8 cellular contexts compared by ENCODE assay signal in the genomic region with DNA sequence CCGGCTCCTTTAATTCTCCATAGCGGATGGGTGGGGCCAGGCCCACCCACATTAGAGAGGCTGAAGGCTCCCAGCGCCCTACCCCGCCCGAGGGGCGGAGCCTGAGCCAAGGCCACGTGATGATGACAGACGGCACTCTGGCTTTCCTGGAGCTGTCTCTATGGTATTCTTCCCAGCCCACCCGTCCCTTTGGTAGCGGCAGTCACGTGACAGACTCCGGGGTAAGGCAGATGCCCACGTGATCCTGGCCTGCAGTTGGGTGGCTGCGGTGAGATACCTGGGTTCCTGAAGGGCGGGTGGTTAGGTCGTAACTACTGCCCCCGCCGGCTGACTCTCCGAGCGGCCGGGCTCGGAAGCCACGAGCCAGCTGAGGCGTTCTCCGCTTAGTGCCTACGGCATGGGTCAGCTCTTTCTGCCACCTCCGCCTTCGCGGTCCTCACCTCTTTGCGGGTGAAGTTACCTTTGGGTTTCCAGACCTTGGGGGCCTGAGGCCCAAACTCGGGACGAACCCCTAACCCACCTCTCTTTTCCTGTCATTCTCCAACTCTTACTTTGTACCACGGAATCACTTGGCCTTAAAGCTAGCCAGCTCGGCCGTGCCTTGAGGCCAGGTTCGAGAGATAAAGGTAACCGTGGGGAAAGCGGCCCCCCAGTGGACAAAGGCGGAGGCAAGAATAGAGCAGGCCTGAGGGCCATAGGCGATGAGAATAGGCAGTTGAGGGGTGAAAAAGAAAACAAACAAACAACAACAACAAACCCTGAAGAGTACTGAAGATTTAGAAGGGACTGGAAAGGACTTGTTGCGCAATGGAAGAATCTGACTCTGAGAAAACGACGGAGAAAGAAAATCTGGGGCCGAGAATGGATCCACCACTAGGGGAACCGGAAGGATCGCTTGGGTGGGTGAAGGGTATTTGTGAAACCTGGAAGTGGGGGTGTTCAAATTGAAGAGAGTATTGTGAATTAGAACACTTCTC. TPM values are rescaled to one million over a fixed set of nuclear protein-coding genes. Genes with fewer than 3 reads are reported as not detected.
DNase-seq lines count a peak whose midpoint lies in the region; ATAC-seq and TF ChIP-seq lines count a peak whose summit lies in the region.

A gene with protein sequence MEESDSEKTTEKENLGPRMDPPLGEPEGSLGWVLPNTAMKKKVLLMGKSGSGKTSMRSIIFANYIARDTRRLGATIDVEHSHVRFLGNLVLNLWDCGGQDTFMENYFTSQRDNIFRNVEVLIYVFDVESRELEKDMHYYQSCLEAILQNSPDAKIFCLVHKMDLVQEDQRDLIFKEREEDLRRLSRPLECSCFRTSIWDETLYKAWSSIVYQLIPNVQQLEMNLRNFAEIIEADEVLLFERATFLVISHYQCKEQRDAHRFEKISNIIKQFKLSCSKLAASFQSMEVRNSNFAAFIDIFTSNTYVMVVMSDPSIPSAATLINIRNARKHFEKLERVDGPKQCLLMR (plus strand): TSS at position 229 of the 977 bp plus-strand sequence. CDS start 579 bp downstream, at position 808.

- H3K27ac Mint-ChIP-seq in natural killer cell treated with Interleukin-12 subunit alpha and Interleukin-12 subunit beta and Interleukin-15 and Interleukin-18, amount 100 ng/mL, for 72 hours = peak within 1 kb of the TSS; percentile 80 to 89

- CTCF ChIA-PET in RWPE1 (lab: Yijun Ruan, JAX) = no interaction called here

- peaks cover 11% of the 10 kb centered on the region for H3K36me3 Mint-ChIP-seq in natural killer cell treated with Interleukin-12 subunit alpha and Interleukin-12 subunit beta and Interleukin-15 and Interleukin-18, amount 100 ng/mL, for 72 hours

- peak; percentile 66 for TF ChIP-seq CTCF in LNCAP (IDR thresholded peaks at IDR 0.05)
- peak; percentile 68 for TF ChIP-seq CTCF in RWPE1 (conservative IDR thresholded peaks at IDR 0.05; ENCODE audit: low read depth)
- TF ChIP-seq CTCF in fibroblast of pulmonary artery (IDR thresholded peaks at IDR 0.05; ENCODE audit: low read length, missing control alignments) = peak; percentile 55

- DNase-seq in ELF-1 (ENCODE audit: low read depth, low spot score) (peak; percentile 99), GOT3 (lab: John Stamatoyannopoulos, UW) (peak; percentile 56), RWPE1 (ENCODE audit: low spot score) (peak; percentile 94), fibroblast of pulmonary artery (ENCODE audit: low read depth) (peak; percentile 94)
- DNase-seq in activated effector memory CD4-positive, alpha-beta T cell treated with Interleukin-2 at 50 U/mL for 16 hours = peak; percentile 88
- DNase-seq in natural killer cell treated with Interleukin-12 subunit alpha and Interleukin-12 subunit beta and Interleukin-15 and Interleukin-18, amount 100 ng/mL, for 72 hours (ENCODE audit: low spot score) = peak; percentile 91
- DNase-seq in stimulated activated naive CD8-positive, alpha-beta T cell treated with anti-CD3 and anti-CD28 coated beads, Interleukin-15, Interleukin-2, amounts not matched to agents 100 U/mL and 50 U/mL, for 24 hours = peak; percentile 86

- H3K27me3 Mint-ChIP-seq in natural killer cell treated with Interleukin-12 subunit alpha and Interleukin-12 subunit beta and Interleukin-15 and Interleukin-18, amount 100 ng/mL, for 72 hours = peaks cover 0 to 7% of the 10 kb centered on the region in 2 donors

- peak within 1 kb of the TSS; percentile 91 for H3K4me3 Mint-ChIP-seq in natural killer cell treated with Interleukin-12 subunit alpha and Interleukin-12 subunit beta and Interleukin-15 and Interleukin-18, amount 100 ng/mL, for 72 hours

- POLR2A ChIA-PET in RWPE1 (lab: Yijun Ruan, JAX; ENCODE audit: low non-redundant PET) = no interaction called here

- H3K9me3 Mint-ChIP-seq in natural killer cell treated with Interleukin-12 subunit alpha and Interleukin-12 subunit beta and Interleukin-15 and Interleukin-18, amount 100 ng/mL, for 72 hours = no peaks in the 10 kb centered on the region

- H3K4me3 ChIP-seq in fibroblast of pulmonary artery (replicated peaks; ENCODE audit: low read depth, low read length) = peak within 1 kb of the TSS; percentile 81

- H3K4me1 Mint-ChIP-seq in natural killer cell treated with Interleukin-12 subunit alpha and Interleukin-12 subunit beta and Interleukin-15 and Interleukin-18, amount 100 ng/mL, for 72 hours (ENCODE audit: low read depth in 2 of 2) = peaks cover 9 to 18% of the 10 kb centered on the region in 2 donors

- peak within 1 kb of the TSS; percentile 86 for H3K27ac ChIP-seq in RWPE1

- peak; percentile 99 to 100 for ATAC-seq in natural killer cell treated with Interleukin-12 subunit alpha and Interleukin-12 subunit beta and Interleukin-15 and Interleukin-18, amount 100 ng/mL, for 72 hours
- peak; percentile 100 for ATAC-seq in stimulated activated naive CD8-positive, alpha-beta T cell treated with anti-CD3 and anti-CD28 coated beads, Interleukin-15, Interleukin-2, amounts not matched to agents 100 U/mL and 50 U/mL, for 24 hours

RNA-seq across cellular contexts. Expression of the gene that starts here (rescaled TPM):
- total RNA-seq in natural killer cell treated with Interleukin-12 subunit alpha and Interleukin-12 subunit beta and Interleukin-15 and Interleukin-18, amount 100 ng/mL, for 72 hours = 1 to 10 TPM; 6.1 to 8.5 TPM

Comparison
In these comparisons a context has a peak if more than half of its experiments do, and no peak if none do; other contexts are left out.
1. Peak in every context shown above with its lines: DNase-seq, ATAC-seq, H3K4me3 ChIP-seq and H3K27ac ChIP-seq.